36 cellular contexts compared by ENCODE assay signal in genomic region chr14:96399405-96399804, GRCh38. TPM values are rescaled to one million over a fixed set of nuclear protein-coding genes. Genes with fewer than 3 reads are reported as not detected.
"Had no signal": no experiment of that assay in that cellular context is flagged by ENCODE, and none has a peak within 500 bp of the region (broad histone marks: within the 10 kb centered on the region; RNA-seq: fewer than 3 reads in every experiment).

No MANE protein-coding gene starts in this region.

- H3K4me3 ChIP-seq: adrenal gland, ascending aorta, cardiac muscle cell had no signal

- H3K4me3 Mint-ChIP-seq: activated B cell treated with CpG ODN at 0.5 μM for 24 hours; activated CD4-positive, alpha-beta memory T cell treated with anti-CD3 and anti-CD28 coated beads for 36 hours; activated CD4-positive, alpha-beta T cell treated with anti-CD3 and anti-CD28 coated beads, Interleukin-2, amount 10 ng/mL, durations not matched to agents 24 days and 14 days; activated CD8-positive, alpha-beta T cell treated with anti-CD3 and anti-CD28 coated beads for 36 hours; activated naive CD4-positive, alpha-beta T cell treated with anti-CD3 and anti-CD28 coated beads for 36 hours; activated naive CD8-positive, alpha-beta T cell treated with anti-CD3 and anti-CD28 coated beads for 36 hours; activated T-cell treated with anti-CD3 and anti-CD28 coated beads, Interleukin-2, amount 50 U/mL, for 4 hours; activated T-cell treated with anti-CD3 and anti-CD28 coated beads, Interleukin-2, amount 50 U/mL, for 72 hours; activated T-helper 1 cell treated with anti-CD3 and anti-CD28 coated beads, Interleukin-12 subunit alpha, Interleukin-12 subunit beta, Interleukin-2, Interleukin-4 antibody, amounts not matched to agents 30 ng/mL and 10 ng/mL and 1 ng/mL, durations not matched to agents 14 hours and 24 hours and 36 hours; activated T-helper 17 cell treated with anti-CD3 and anti-CD28 coated beads, Interleukin-2, amount 50 U/mL, for 72 hours; brain; central memory CD8-positive, alpha-beta T cell; T-helper 2 cell treated with Interferon-gamma antibody and Interleukin-4, amounts not matched to agents 5 μg/mL and 100 μg/mL, for 36 hours had no signal

- H3K9me3 Mint-ChIP-seq: activated B cell treated with CpG ODN at 0.5 μM for 24 hours; activated CD4-positive, alpha-beta memory T cell treated with anti-CD3 and anti-CD28 coated beads for 36 hours; activated CD4-positive, alpha-beta T cell treated with anti-CD3 and anti-CD28 coated beads, Interleukin-2, amount 10 ng/mL, durations not matched to agents 24 days and 14 days; activated CD8-positive, alpha-beta T cell treated with anti-CD3 and anti-CD28 coated beads for 36 hours; activated naive CD4-positive, alpha-beta T cell treated with anti-CD3 and anti-CD28 coated beads for 36 hours; activated naive CD4-positive, alpha-beta T cell treated with anti-CD3 and anti-CD28 coated beads, Interleukin-2, amount 50 U/mL, for 72 hours; activated naive CD8-positive, alpha-beta T cell treated with anti-CD3 and anti-CD28 coated beads for 36 hours; activated T-cell treated with anti-CD3 and anti-CD28 coated beads, Interleukin-2, amount 50 U/mL, for 4 hours; activated T-cell treated with anti-CD3 and anti-CD28 coated beads, Interleukin-2, amount 50 U/mL, for 72 hours; activated T-helper 1 cell treated with anti-CD3 and anti-CD28 coated beads, Interleukin-12 subunit alpha, Interleukin-12 subunit beta, Interleukin-2, Interleukin-4 antibody, amounts not matched to agents 30 ng/mL and 10 ng/mL and 1 ng/mL, durations not matched to agents 14 hours and 24 hours and 36 hours; activated T-helper 17 cell treated with anti-CD3 and anti-CD28 coated beads, Interleukin-2, amount 50 U/mL, for 72 hours; central memory CD8-positive, alpha-beta T cell; T-helper 2 cell treated with Interferon-gamma antibody and Interleukin-4, amounts not matched to agents 5 μg/mL and 100 μg/mL, for 36 hours had no signal

- H3K9me3 ChIP-seq: adrenal gland, ascending aorta had no signal

- H3K27ac ChIP-seq: adrenal gland, ascending aorta, cardiac muscle cell, VCaP had no signal

- H3K36me3 ChIP-seq: adrenal gland, ascending aorta, cardiac muscle cell had no signal

- H3K4me1 ChIP-seq: adrenal gland, ascending aorta had no signal

- H3K27me3 ChIP-seq: adrenal gland, ascending aorta, cardiac muscle cell had no signal

- ATAC-seq: activated CD8-positive, alpha-beta T cell treated with anti-CD3 and anti-CD28 coated beads for 36 hours; activated naive CD4-positive, alpha-beta T cell treated with anti-CD3 and anti-CD28 coated beads, Interleukin-2, amount 50 U/mL, for 72 hours; activated T-cell treated with anti-CD3 and anti-CD28 coated beads, Interleukin-2, amount 50 U/mL, for 4 hours; activated T-cell treated with anti-CD3 and anti-CD28 coated beads, Interleukin-2, amount 50 U/mL, for 72 hours; activated T-helper 17 cell treated with anti-CD3 and anti-CD28 coated beads, Interleukin-2, amount 50 U/mL, for 72 hours had no signal

- H3K4me1 Mint-ChIP-seq: activated B cell treated with CpG ODN at 0.5 μM for 24 hours; activated CD4-positive, alpha-beta T cell treated with anti-CD3 and anti-CD28 coated beads, Interleukin-2, amount 10 ng/mL, durations not matched to agents 24 days and 14 days; activated naive CD8-positive, alpha-beta T cell treated with anti-CD3 and anti-CD28 coated beads for 36 hours; activated T-helper 17 cell treated with anti-CD3 and anti-CD28 coated beads, Interleukin-2, amount 50 U/mL, for 72 hours; brain; central memory CD8-positive, alpha-beta T cell had no signal

- H3K36me3 Mint-ChIP-seq: activated CD4-positive, alpha-beta memory T cell treated with anti-CD3 and anti-CD28 coated beads for 36 hours; activated naive CD4-positive, alpha-beta T cell treated with anti-CD3 and anti-CD28 coated beads, Interleukin-2, amount 50 U/mL, for 72 hours; activated naive CD8-positive, alpha-beta T cell treated with anti-CD3 and anti-CD28 coated beads for 36 hours; brain had no signal

- H3K27me3 Mint-ChIP-seq: brain had no signal

- DNase-seq: activated B cell treated with CpG ODN at 0.5 μM for 24 hours; activated CD4-positive, alpha-beta memory T cell treated with anti-CD3 and anti-CD28 coated beads for 36 hours; activated CD4-positive, alpha-beta T cell treated with anti-CD3 and anti-CD28 coated beads for 4 hours; activated CD4-positive, alpha-beta T cell treated with anti-CD3 and anti-CD28 coated beads, Interleukin-2, amount 10 ng/mL, durations not matched to agents 24 days and 14 days; activated CD4-positive, alpha-beta T cell treated with anti-CD3 and anti-CD28 coated beads, Interleukin-2, amount 50 U/mL, for 1 hour; activated CD4-positive, alpha-beta T cell treated with anti-CD3 and anti-CD28 coated beads, Interleukin-2, amount 50 U/mL, for 4 hours; activated CD4-positive, CD25-positive, alpha-beta regulatory T cell treated with anti-CD3 and anti-CD28 coated beads, Interleukin-2, amount 50 U/mL, for 72 hours; activated CD8-positive, alpha-beta memory T cell treated with anti-CD3 and anti-CD28 coated beads, Interleukin-2, amount 50 U/mL, for 4 hours; activated CD8-positive, alpha-beta T cell treated with anti-CD3 and anti-CD28 coated beads for 36 hours; activated effector memory CD4-positive, alpha-beta T cell treated with anti-CD3 and anti-CD28 coated beads, Interleukin-2, amount 50 U/mL, for 16 hours; activated gamma-delta T cell treated with Interleukin-2 at 50 U/mL for 16 hours; activated naive CD4-positive, alpha-beta T cell; activated naive CD4-positive, alpha-beta T cell treated with anti-CD3 and anti-CD28 coated beads for 36 hours; activated naive CD4-positive, alpha-beta T cell treated with anti-CD3 and anti-CD28 coated beads, Interleukin-2, amount 50 U/mL, for 16 hours; activated naive CD8-positive, alpha-beta T cell treated with anti-CD3 and anti-CD28 coated beads for 36 hours; activated T-cell treated with anti-CD3 and anti-CD28 coated beads for 4 hours; activated T-cell treated with anti-CD3 and anti-CD28 coated beads, Interleukin-2, amount 50 U/mL, for 1 hour; activated T-cell treated with anti-CD3 and anti-CD28 coated beads, Interleukin-2, amount 50 U/mL, for 4 hours; activated T-cell treated with anti-CD3 and anti-CD28 coated beads, Interleukin-2, amount 50 U/mL, for 72 hours; adrenal gland; amniotic stem cell; anterior cingulate cortex; caudate nucleus; cerebellar nuclear complex; T-helper 2 cell; T-helper 9 cell had no signal

- H3K27ac Mint-ChIP-seq: activated B cell treated with CpG ODN at 0.5 μM for 24 hours; activated CD4-positive, alpha-beta memory T cell treated with anti-CD3 and anti-CD28 coated beads for 36 hours; activated CD4-positive, alpha-beta T cell treated with anti-CD3 and anti-CD28 coated beads, Interleukin-2, amount 10 ng/mL, durations not matched to agents 24 days and 14 days; activated CD8-positive, alpha-beta T cell treated with anti-CD3 and anti-CD28 coated beads for 36 hours; activated naive CD4-positive, alpha-beta T cell treated with anti-CD3 and anti-CD28 coated beads for 36 hours; activated naive CD4-positive, alpha-beta T cell treated with anti-CD3 and anti-CD28 coated beads, Interleukin-2, amount 50 U/mL, for 72 hours; activated naive CD8-positive, alpha-beta T cell treated with anti-CD3 and anti-CD28 coated beads for 36 hours; activated T-cell treated with anti-CD3 and anti-CD28 coated beads, Interleukin-2, amount 50 U/mL, for 72 hours; activated T-helper 1 cell treated with anti-CD3 and anti-CD28 coated beads, Interleukin-12 subunit alpha, Interleukin-12 subunit beta, Interleukin-2, Interleukin-4 antibody, amounts not matched to agents 30 ng/mL and 10 ng/mL and 1 ng/mL, durations not matched to agents 14 hours and 24 hours and 36 hours; activated T-helper 17 cell treated with anti-CD3 and anti-CD28 coated beads, Interleukin-2, amount 50 U/mL, for 72 hours; brain; T-helper 2 cell treated with Interferon-gamma antibody and Interleukin-4, amounts not matched to agents 5 μg/mL and 100 μg/mL, for 36 hours had no signal

RNA-seq across cellular contexts. Expression of gene AK7, which starts 7.5 kb away (rescaled TPM):
- total RNA-seq: activated CD4-positive, alpha-beta T cell treated with anti-CD3 and anti-CD28 coated beads, Interleukin-2, amount 10 ng/mL, durations not matched to agents 24 days and 14 days; ascending aorta; T-helper 1 cell treated with Interleukin-12 subunit alpha and Interleukin-12 subunit beta and Interleukin-4 antibody, amounts not matched to agents 30 ng/mL and 1 ng/mL, for 36 hours had no signal
